In the genomic region with DNA sequence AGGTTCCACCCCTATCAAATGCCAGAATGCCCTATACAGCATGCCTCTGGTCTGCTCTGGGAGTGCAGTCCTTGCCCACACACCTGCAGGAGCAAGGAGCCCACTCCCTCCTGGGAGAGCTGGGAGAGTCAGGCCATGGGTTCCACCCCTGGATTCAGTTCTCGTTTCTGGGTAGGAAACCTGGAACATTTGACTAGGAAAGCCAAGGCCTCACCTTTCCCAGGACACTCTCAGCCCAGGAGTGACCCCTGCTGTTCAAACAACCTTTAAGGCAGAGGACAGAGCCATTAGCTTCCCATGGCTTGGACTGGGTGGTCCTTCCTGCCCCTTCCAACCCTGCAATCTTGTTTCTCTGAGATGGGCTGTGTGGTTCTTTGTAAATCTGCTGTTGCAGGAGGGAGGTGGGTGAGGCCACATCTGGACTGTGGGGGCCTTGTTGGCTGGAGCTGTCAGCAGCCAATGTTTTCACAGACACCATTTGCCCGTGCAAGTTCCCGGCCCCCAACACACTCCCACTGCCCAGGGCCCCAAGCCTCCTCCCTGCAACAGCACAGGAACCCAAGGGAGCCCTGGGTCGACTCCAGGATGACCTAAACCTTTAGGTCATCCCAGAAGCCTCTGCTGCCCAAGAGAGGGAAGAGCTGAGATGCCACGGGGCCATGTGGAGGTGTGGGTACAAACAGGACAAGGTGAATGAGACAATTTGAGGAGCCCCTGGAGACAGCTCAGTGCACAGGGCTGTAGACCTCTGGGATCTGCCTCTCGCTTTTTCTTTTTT, we compare ENCODE assay signal across 8 cellular contexts.
DNase-seq lines count a peak whose midpoint lies in the region; ATAC-seq, FAIRE-seq and TF ChIP-seq lines count a peak whose summit lies in the region.

No MANE protein-coding gene starts in this region.

- DNase-seq in ELF-1 (ENCODE audit: low read depth, low spot score) = peak; percentile 86
- DNase-seq in SK-MEL-5 (ENCODE audit: low read depth, low spot score) = peak; percentile 48
- peak in 5 of 6 donors; percentile 28 to 43 (median 38) for DNase-seq in pancreas
- DNase-seq in midbrain (lab: John Stamatoyannopoulos, UW) = no peak
- no peak for DNase-seq in effector CD4-positive, alpha-beta T cell
- no peak for DNase-seq in NCI-H1436 treated with DMSO at 0.1 percent for 48 hours (lab: John Stamatoyannopoulos, UW)
- DNase-seq in activated naive CD4-positive, alpha-beta T cell (lab: John Stamatoyannopoulos, UW) = no peak

- FAIRE-seq in pancreas (lab: Jason Lieb, UNC) = no peak

- TF ChIP-seq EP300 in gastroesophageal sphincter (IDR thresholded peaks at IDR 0.05) = no peak

- WGBS in gastroesophageal sphincter (ENCODE audit: low coverage in 1 of 2), 2 donors = no CpG with 5 or more reads among the region's 6 CpGs
- WGBS in pancreas, 2 donors = 52 to 66% methylated on average over 6 of the region's 6 CpGs

- intact Hi-C loops in pancreas (cut with DNase I) = loop anchor here in 1 of 3 donors (5.0 kb wide), 1 partner anchor 234 kb away; a partner anchor contains a TSS

- H3K9me3 ChIP-seq in gastroesophageal sphincter (no peaks in the 10 kb centered on the region), pancreas (no peaks in the 10 kb centered on the region)

- H3K4me1 ChIP-seq in gastroesophageal sphincter (peaks cover 0 to 7% (median 0%) of the 10 kb centered on the region in 3 donors), pancreas (no peaks in the 10 kb centered on the region)

- no peak overlapping the region for H3K4me3 ChIP-seq in gastroesophageal sphincter
- H3K4me3 ChIP-seq in pancreas = no peak overlapping the region

- H3K27ac ChIP-seq in gastroesophageal sphincter (no peak overlapping the region), pancreas (no peak overlapping the region)

- no peaks in the 10 kb centered on the region for H3K27me3 ChIP-seq in gastroesophageal sphincter
- peaks cover 0 to 8% (median 0%) of the 10 kb centered on the region in 4 donors for H3K27me3 ChIP-seq in pancreas

- H3K36me3 ChIP-seq in gastroesophageal sphincter = no peaks in the 10 kb centered on the region
- no peaks in the 10 kb centered on the region for H3K36me3 ChIP-seq in pancreas

- TF ChIP-seq POLR2A in gastroesophageal sphincter (IDR thresholded peaks at IDR 0.05) = no peak

- peak; percentile 71 for ATAC-seq in gastroesophageal sphincter
- ATAC-seq in pancreas = peak; percentile 58 to 93 (median 82)

- in situ Hi-C loops in SK-MEL-5 (cut with HindIII; ENCODE audit: low pct_unique_long_range_greater_than_20kb, low sequenced_read_pairs) = no loop called here

- TF ChIP-seq CTCF in gastroesophageal sphincter (IDR thresholded peaks at IDR 0.05) = peak; percentile 12 to 65 (median 40)
- no peak for TF ChIP-seq CTCF in pancreas (IDR thresholded peaks at IDR 0.05)

Comparison
In these comparisons a context has a peak if more than half of its experiments do, and no peak if none do; other contexts are left out.
1. DNase-seq: peak in ELF-1 (single experiment), SK-MEL-5 (single experiment) and pancreas (5 of 6); none in midbrain (single experiment), effector CD4-positive, alpha-beta T cell (single experiment), NCI-H1436 treated with DMSO at 0.1 percent for 48 hours (single experiment) and activated naive CD4-positive, alpha-beta T cell (0 of 4).
2. CTCF ChIP-seq: peak in gastroesophageal sphincter (4 of 4); none in pancreas (0 of 4).